19 cellular contexts compared by ENCODE assay signal in genomic region chr14:24838945-24839616, GRCh38.
A peak's percentile ranks its signal among the peaks of the same experiment; 100 is the strongest.
DNase-seq lines count a peak whose midpoint lies in the region; ATAC-seq and TF ChIP-seq lines count a peak whose summit lies in the region.
"Had no signal": no experiment of that assay in that cellular context is flagged by ENCODE, and none has a peak within 500 bp of the region (broad histone marks: within the 10 kb centered on the region; RNA-seq: fewer than 3 reads in every experiment).

No MANE protein-coding gene starts in this region.

- H3K9ac ChIP-seq in GM23248 = no peak overlapping the region

- H4K20me1 ChIP-seq in GM23248 (ENCODE audit: insufficient read depth) = no peaks in the 10 kb centered on the region

- H3K4me1 ChIP-seq in GM23248 (ENCODE audit: insufficient read depth) = peaks cover 11% of the 10 kb centered on the region
- peaks cover 21 to 29% (median 22%) of the 10 kb centered on the region in 4 donors for H3K4me1 ChIP-seq in esophagus muscularis mucosa
- H3K4me1 ChIP-seq: spleen had no signal

- H2AFZ ChIP-seq in GM23248 = no peak overlapping the region

- no peak for TF ChIP-seq CTCF in esophagus muscularis mucosa (IDR thresholded peaks at IDR 0.05)

- no peaks in the 10 kb centered on the region for H3K9me3 ChIP-seq in GM23248 (ENCODE audit: low read depth)
- H3K9me3 ChIP-seq in esophagus muscularis mucosa = no peaks in the 10 kb centered on the region
- H3K9me3 ChIP-seq: neutrophil, spleen had no signal

- H3K27me3 ChIP-seq in GM23248 (replicated peaks; ENCODE audit: insufficient read depth) = no peaks in the 10 kb centered on the region
- no peaks in the 10 kb centered on the region for H3K27me3 ChIP-seq in esophagus muscularis mucosa
- H3K27me3 ChIP-seq: neutrophil, spleen had no signal

- no peak for TF ChIP-seq POLR2A in esophagus muscularis mucosa (IDR thresholded peaks at IDR 0.05; ENCODE audit: low read depth)

- ATAC-seq in left lobe of liver (peak; percentile 74), GM21526 (IDR thresholded peaks at IDR 0.05; ENCODE audit: low FRiP score, unreplicated experiment) (no peak), GM21381 (IDR thresholded peaks at IDR 0.05; ENCODE audit: unreplicated experiment) (no peak), HG03460 (IDR thresholded peaks at IDR 0.05; ENCODE audit: unreplicated experiment) (no peak)
- ATAC-seq: stimulated activated naive B cell treated with anti-CD40 and anti-IgM and Interleukin-4, amounts not matched to agents 10 μg/mL and 1 μg/mL and 100 μg/mL, for 72 hours had no signal

- 40 to 43% methylated on average over 4 of the region's 4 CpGs for WGBS in GM23248 (ENCODE audit: low coverage in 1 of 2, low lambda C conversion rate in 2 of 2, missing lambda C conversion rate in 2 of 2), 2 experiments
- 41% methylated on average over 4 of the region's 4 CpGs for WGBS in esophagus muscularis mucosa

- in situ Hi-C loops in GM23248 (cut with MboI) = no loop called here

- no peaks in the 10 kb centered on the region for H3K36me3 ChIP-seq in GM23248 (ENCODE audit: low read depth)
- H3K36me3 ChIP-seq in esophagus muscularis mucosa = no peaks in the 10 kb centered on the region
- H3K36me3 ChIP-seq: neutrophil, spleen had no signal

- H3K27ac ChIP-seq in GM23248 = no peak overlapping the region
- H3K27ac ChIP-seq in esophagus muscularis mucosa (replicated peaks in 1 of 4) = peak overlapping the region in 3 of 4 donors; percentile 9 to 21 (median 12)
- H3K27ac ChIP-seq: neutrophil, spleen had no signal

- no peaks in the 10 kb centered on the region for H3K79me2 ChIP-seq in GM23248 (ENCODE audit: insufficient read depth)

- 0 out of 2 replicates have a peak, but pooled peaks cover 17% of the 10 kb centered on the region for H3F3A ChIP-seq in GM23248 (ENCODE audit: insufficient read depth)

- H3K9me2 ChIP-seq in GM23248 (ENCODE audit: insufficient read depth) = no peaks in the 10 kb centered on the region

- DNase-seq in GM23248 = peak; percentile 22
- no peak for DNase-seq in esophagus muscularis mucosa (ENCODE audit: extremely low spot score)
- peak; percentile 66 for DNase-seq in left lobe of liver (ENCODE audit: low spot score)
- peak; percentile 51 for DNase-seq in putamen (ENCODE audit: low spot score)
- DNase-seq in NCI-H1436 (lab: John Stamatoyannopoulos, UW) = no peak
- DNase-seq: activated CD4-positive, CD25-positive, alpha-beta regulatory T cell treated with anti-CD3 and anti-CD28 coated beads, Interleukin-2, amount 50 U/mL, for 72 hours; activated naive CD4-positive, alpha-beta T cell treated with Interleukin-2 at 50 U/mL for 16 hours; COR-L47; GF-D8; mammary epithelial cell; NCI-H1694 treated with DMSO at 0.1 percent for 48 hours; NCI-H510A; SIG-M5; spleen; stimulated activated naive B cell treated with anti-CD40 and anti-IgM and Interleukin-4, amounts not matched to agents 10 μg/mL and 1 μg/mL and 100 μg/mL, for 72 hours had no signal

- H3K4me3 ChIP-seq in GM23248 (no peak overlapping the region), esophagus muscularis mucosa (no peak overlapping the region)
- H3K4me3 ChIP-seq: spleen had no signal

- TF ChIP-seq EP300 in esophagus muscularis mucosa (IDR thresholded peaks at IDR 0.05) = no peak

- no peak overlapping the region for H3K4me2 ChIP-seq in GM23248 (ENCODE audit: unreplicated experiment)

- intact Hi-C loops in esophagus muscularis mucosa (cut with DNase I) = no loop called here

Comparison
In these comparisons a context has a peak if more than half of its experiments do, and no peak if none do; other contexts are left out.
1. DNase-seq: peak in GM23248 (single experiment), left lobe of liver (single experiment) and putamen (single experiment); none in esophagus muscularis mucosa (single experiment) and NCI-H1436 (single experiment).